Comparison of ENCODE assay signal across 28 cellular contexts in genomic region chr2:50039445-50039844, GRCh38.
"Had no signal": no experiment of that assay in that cellular context is flagged by ENCODE, and none has a peak within 500 bp of the region (broad histone marks: within the 10 kb centered on the region; RNA-seq: fewer than 3 reads in every experiment).

No MANE protein-coding gene starts in this region.

- H3K79me2 ChIP-seq: hepatocyte had no signal

- ATAC-seq: effector memory CD8-positive, alpha-beta T cell; esophagus mucosa; foreskin keratinocyte; gastrocnemius medialis; gastroesophageal sphincter; heart left ventricle; heart right ventricle had no signal

- H3K4me1 ChIP-seq: colonic mucosa, esophagus muscularis mucosa, esophagus squamous epithelium, foreskin keratinocyte, gastrocnemius medialis, gastroesophageal sphincter, heart left ventricle, heart right ventricle had no signal

- H3K27me3 ChIP-seq: colonic mucosa, dorsolateral prefrontal cortex, esophagus muscularis mucosa, esophagus squamous epithelium, foreskin keratinocyte, gastrocnemius medialis, gastroesophageal sphincter, heart left ventricle, heart right ventricle, hepatocyte had no signal

- H3K36me3 ChIP-seq: colonic mucosa, esophagus muscularis mucosa, esophagus squamous epithelium, gastrocnemius medialis, gastroesophageal sphincter, heart left ventricle, heart right ventricle had no signal

- DNase-seq: colonic mucosa; cortex of kidney; dermis blood vessel endothelial cell; dorsolateral prefrontal cortex; effector CD4-positive, alpha-beta T cell; effector CD8-positive, alpha-beta T cell; effector memory CD4-positive, alpha-beta T cell; effector memory CD8-positive, alpha-beta T cell; endodermal cell; erythroblast; esophagus squamous epithelium; foreskin fibroblast; foreskin keratinocyte; foreskin melanocyte; gastrocnemius medialis; glutamatergic neuron; head of caudate nucleus; heart left ventricle; heart right ventricle had no signal

- FAIRE-seq: endometrium, endothelial cell of umbilical vein, frontal cortex had no signal

- H3K27ac ChIP-seq: colonic mucosa, coronary artery, dorsolateral prefrontal cortex, epithelial cell of prostate, esophagus muscularis mucosa, esophagus squamous epithelium, foreskin keratinocyte, gastrocnemius medialis, gastroesophageal sphincter, heart left ventricle, heart right ventricle, hepatocyte had no signal

- H3K4me2 ChIP-seq: hepatocyte had no signal

- H3K9me3 ChIP-seq: colonic mucosa, esophagus squamous epithelium, gastrocnemius medialis, gastroesophageal sphincter had no signal

- H3K4me3 ChIP-seq: colonic mucosa, coronary artery, dorsolateral prefrontal cortex, esophagus muscularis mucosa, esophagus squamous epithelium, gastrocnemius medialis, gastroesophageal sphincter, heart left ventricle, heart right ventricle, hepatocyte had no signal

- H2AFZ ChIP-seq: hepatocyte had no signal
